ENCODE assay signal across 8 cellular contexts in the genomic region with DNA sequence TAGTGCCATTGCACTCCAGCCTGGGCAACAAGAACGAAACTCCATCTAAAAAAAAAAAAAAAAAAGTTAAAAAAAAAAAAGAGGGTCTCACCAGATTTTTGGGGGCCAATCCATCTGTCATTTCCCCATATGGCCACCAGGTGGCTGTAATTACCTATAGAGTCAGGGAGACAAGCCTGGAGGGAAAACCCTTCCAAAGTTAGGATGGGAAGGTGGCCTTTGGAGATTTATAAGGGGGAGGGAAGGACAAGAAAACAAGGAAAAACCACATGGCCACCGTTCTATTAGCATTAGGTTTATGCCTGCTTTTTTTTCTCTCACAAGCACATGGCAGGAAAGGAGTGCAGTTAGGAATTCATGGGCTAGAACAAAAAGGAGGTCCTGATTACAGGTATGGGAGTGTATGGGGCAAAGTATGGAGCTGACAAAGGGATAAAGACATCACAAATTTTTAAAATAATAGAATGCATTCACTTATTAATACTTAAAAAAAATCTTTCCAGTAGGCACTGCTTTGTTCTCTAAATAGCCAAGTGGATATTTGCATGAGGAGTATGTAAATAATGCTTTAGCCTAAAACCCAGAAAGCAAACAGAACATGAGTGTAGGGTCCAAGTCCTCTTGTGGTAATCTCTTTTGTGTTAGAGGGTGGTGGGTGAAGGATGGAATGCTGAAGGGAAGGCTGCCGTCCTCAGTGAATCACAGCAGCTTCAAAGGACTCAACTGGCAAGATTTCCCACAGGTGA. TPM values are rescaled to one million over a fixed set of nuclear protein-coding genes. Genes with fewer than 3 reads are reported as not detected.
A peak's percentile ranks its signal among the peaks of the same experiment; 100 is the strongest.
DNase-seq lines count a peak whose midpoint lies in the region; ATAC-seq and TF ChIP-seq lines count a peak whose summit lies in the region.

No MANE protein-coding gene starts in this region.

- H3K36me3 Mint-ChIP-seq in activated naive CD8-positive, alpha-beta T cell treated with anti-CD3 and anti-CD28 coated beads, Interleukin-2, amount 50 U/mL, for 24 hours (ENCODE audit: low read depth), result peaks cover 30% of the 10 kb centered on the region

- no peak overlapping the region for H3K27ac Mint-ChIP-seq in activated naive CD8-positive, alpha-beta T cell treated with anti-CD3 and anti-CD28 coated beads, Interleukin-2, amount 50 U/mL, for 24 hours

- no peaks in the 10 kb centered on the region for H3K27me3 ChIP-seq in suprapubic skin

- no peak overlapping the region for H3K27ac ChIP-seq in suprapubic skin

- no peak for TF ChIP-seq POLR2A in suprapubic skin (IDR thresholded peaks at IDR 0.05)

- peaks cover 30% of the 10 kb centered on the region for H3K4me1 ChIP-seq in suprapubic skin

- no peak overlapping the region for H3K4me3 ChIP-seq in suprapubic skin

- TF ChIP-seq CTCF in suprapubic skin (IDR thresholded peaks at IDR 0.05), result peak; percentile 52 to 81

- H3K27me3 Mint-ChIP-seq in activated naive CD8-positive, alpha-beta T cell treated with anti-CD3 and anti-CD28 coated beads, Interleukin-2, amount 50 U/mL, for 24 hours, result no peaks in the 10 kb centered on the region

- H3K4me3 Mint-ChIP-seq in activated naive CD8-positive, alpha-beta T cell treated with anti-CD3 and anti-CD28 coated beads, Interleukin-2, amount 50 U/mL, for 24 hours, result no peak overlapping the region

- H3K36me3 ChIP-seq in suprapubic skin, result no peaks in the 10 kb centered on the region

- ATAC-seq in activated naive CD8-positive, alpha-beta T cell treated with anti-CD3 and anti-CD28 coated beads, Interleukin-2, amount 50 U/mL, for 24 hours, result no peak
- ATAC-seq in GM18858 (IDR thresholded peaks at IDR 0.05; ENCODE audit: unreplicated experiment) (no peak), HG03342 (IDR thresholded peaks at IDR 0.05; ENCODE audit: unreplicated experiment) (no peak)

- no peaks in the 10 kb centered on the region for H3K9me3 Mint-ChIP-seq in activated naive CD8-positive, alpha-beta T cell treated with anti-CD3 and anti-CD28 coated beads, Interleukin-2, amount 50 U/mL, for 24 hours

- WGBS in suprapubic skin, result 36% methylated on average over 3 of the region's 3 CpGs

- H3K9me3 ChIP-seq in suprapubic skin, result no peaks in the 10 kb centered on the region

- peaks cover 23% of the 10 kb centered on the region for H3K4me1 Mint-ChIP-seq in activated naive CD8-positive, alpha-beta T cell treated with anti-CD3 and anti-CD28 coated beads, Interleukin-2, amount 50 U/mL, for 24 hours

- DNase-seq in stimulated activated CD8-positive, alpha-beta memory T cell treated with anti-CD3 and anti-CD28 coated beads, Interleukin-12 subunit alpha, Interleukin-12 subunit beta, amount 100 ng/mL, for 4 hours (ENCODE audit: low read depth), result peak; percentile 10
- DNase-seq in stimulated activated CD8-positive, alpha-beta memory T cell treated with anti-CD3 and anti-CD28 coated beads, Interleukin-4, amount 100 ng/mL, for 48 hours, result no peak
- peak; percentile 83 for DNase-seq in NCI-H2171 treated with DMSO at 0.1 percent for 48 hours (lab: John Stamatoyannopoulos, UW)
- DNase-seq in activated naive CD8-positive, alpha-beta T cell treated with anti-CD3 and anti-CD28 coated beads, Interleukin-2, amount 50 U/mL, for 24 hours, result peak; percentile 61
- peak; percentile 20 to 47 for DNase-seq in hippocampal formation (lab: John Stamatoyannopoulos, UW)
- DNase-seq in suprapubic skin (ENCODE audit: low spot score in 2 of 2), result no peak

- no peak for TF ChIP-seq EP300 in suprapubic skin (IDR thresholded peaks at IDR 0.05)

RNA-seq across cellular contexts. Expression of a gene that starts 5.1 kb away (rescaled TPM):
- total RNA-seq in suprapubic skin, result 10 to 100 TPM in 1 of 4 donors, 1 to 10 TPM in 3; 7.1 to 10.8 (median 9.8) TPM

RNA-seq across cellular contexts. Expression of a gene that starts 5.5 kb away (rescaled TPM):
- total RNA-seq in suprapubic skin, result 10 to 100 TPM; 46.2 to 90.6 (median 47.6) TPM

RNA-seq across cellular contexts. Expression of a gene that starts 8.0 kb away (rescaled TPM):
- total RNA-seq in suprapubic skin, result 1 to 10 TPM; 4.2 to 7.6 (median 5.1) TPM

RNA-seq across cellular contexts. Expression of a gene that starts 25.7 kb away (rescaled TPM):
- 10 to 100 TPM; 42.1 to 76.0 (median 67.7) TPM for total RNA-seq in suprapubic skin

RNA-seq across cellular contexts. Expression of a gene that starts 28.8 kb away (rescaled TPM):
- total RNA-seq in suprapubic skin, result 10 to 100 TPM; 21.4 to 31.0 (median 26.7) TPM

Comparison
In these comparisons a context has a peak if more than half of its experiments do, and no peak if none do; other contexts are left out.
1. DNase-seq: peak in stimulated activated CD8-positive, alpha-beta memory T cell treated with anti-CD3 and anti-CD28 coated beads, Interleukin-12 subunit alpha, Interleukin-12 subunit beta, amount 100 ng/mL, for 4 hours (single experiment), NCI-H2171 treated with DMSO at 0.1 percent for 48 hours (single experiment), activated naive CD8-positive, alpha-beta T cell treated with anti-CD3 and anti-CD28 coated beads, Interleukin-2, amount 50 U/mL, for 24 hours (single experiment) and hippocampal formation (2 of 2); none in stimulated activated CD8-positive, alpha-beta memory T cell treated with anti-CD3 and anti-CD28 coated beads, Interleukin-4, amount 100 ng/mL, for 48 hours (single experiment) and suprapubic skin (0 of 2).